1 cellular context compared by ENCODE assay signal in the genomic region with DNA sequence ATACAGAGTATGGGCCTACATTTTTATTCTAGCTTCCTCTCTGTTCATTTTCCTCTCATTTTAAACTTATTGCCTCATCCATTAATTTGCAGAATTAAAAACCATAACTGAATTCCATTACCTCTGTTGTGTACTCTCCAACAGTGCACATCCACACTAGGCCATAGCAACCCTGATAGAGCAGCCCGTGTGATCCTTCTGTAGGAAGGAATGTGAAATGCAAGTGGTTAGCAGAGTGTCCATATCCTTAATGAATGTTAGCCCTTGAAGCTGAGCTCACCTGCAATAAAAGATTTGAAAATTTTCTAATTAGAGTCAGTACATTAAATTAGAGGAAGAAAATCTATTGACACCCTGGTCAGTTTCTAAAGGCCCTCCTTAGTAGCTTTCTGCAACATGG.
TF ChIP-seq lines count a peak whose summit lies in the region.

No MANE protein-coding gene starts in this region.

TF ChIP-seq in GM23338, 12 proteins besides CTCF, POLR2A, EP300 and RAD21 (continued from another document):
- TF ChIP-seq, protein P1, sequence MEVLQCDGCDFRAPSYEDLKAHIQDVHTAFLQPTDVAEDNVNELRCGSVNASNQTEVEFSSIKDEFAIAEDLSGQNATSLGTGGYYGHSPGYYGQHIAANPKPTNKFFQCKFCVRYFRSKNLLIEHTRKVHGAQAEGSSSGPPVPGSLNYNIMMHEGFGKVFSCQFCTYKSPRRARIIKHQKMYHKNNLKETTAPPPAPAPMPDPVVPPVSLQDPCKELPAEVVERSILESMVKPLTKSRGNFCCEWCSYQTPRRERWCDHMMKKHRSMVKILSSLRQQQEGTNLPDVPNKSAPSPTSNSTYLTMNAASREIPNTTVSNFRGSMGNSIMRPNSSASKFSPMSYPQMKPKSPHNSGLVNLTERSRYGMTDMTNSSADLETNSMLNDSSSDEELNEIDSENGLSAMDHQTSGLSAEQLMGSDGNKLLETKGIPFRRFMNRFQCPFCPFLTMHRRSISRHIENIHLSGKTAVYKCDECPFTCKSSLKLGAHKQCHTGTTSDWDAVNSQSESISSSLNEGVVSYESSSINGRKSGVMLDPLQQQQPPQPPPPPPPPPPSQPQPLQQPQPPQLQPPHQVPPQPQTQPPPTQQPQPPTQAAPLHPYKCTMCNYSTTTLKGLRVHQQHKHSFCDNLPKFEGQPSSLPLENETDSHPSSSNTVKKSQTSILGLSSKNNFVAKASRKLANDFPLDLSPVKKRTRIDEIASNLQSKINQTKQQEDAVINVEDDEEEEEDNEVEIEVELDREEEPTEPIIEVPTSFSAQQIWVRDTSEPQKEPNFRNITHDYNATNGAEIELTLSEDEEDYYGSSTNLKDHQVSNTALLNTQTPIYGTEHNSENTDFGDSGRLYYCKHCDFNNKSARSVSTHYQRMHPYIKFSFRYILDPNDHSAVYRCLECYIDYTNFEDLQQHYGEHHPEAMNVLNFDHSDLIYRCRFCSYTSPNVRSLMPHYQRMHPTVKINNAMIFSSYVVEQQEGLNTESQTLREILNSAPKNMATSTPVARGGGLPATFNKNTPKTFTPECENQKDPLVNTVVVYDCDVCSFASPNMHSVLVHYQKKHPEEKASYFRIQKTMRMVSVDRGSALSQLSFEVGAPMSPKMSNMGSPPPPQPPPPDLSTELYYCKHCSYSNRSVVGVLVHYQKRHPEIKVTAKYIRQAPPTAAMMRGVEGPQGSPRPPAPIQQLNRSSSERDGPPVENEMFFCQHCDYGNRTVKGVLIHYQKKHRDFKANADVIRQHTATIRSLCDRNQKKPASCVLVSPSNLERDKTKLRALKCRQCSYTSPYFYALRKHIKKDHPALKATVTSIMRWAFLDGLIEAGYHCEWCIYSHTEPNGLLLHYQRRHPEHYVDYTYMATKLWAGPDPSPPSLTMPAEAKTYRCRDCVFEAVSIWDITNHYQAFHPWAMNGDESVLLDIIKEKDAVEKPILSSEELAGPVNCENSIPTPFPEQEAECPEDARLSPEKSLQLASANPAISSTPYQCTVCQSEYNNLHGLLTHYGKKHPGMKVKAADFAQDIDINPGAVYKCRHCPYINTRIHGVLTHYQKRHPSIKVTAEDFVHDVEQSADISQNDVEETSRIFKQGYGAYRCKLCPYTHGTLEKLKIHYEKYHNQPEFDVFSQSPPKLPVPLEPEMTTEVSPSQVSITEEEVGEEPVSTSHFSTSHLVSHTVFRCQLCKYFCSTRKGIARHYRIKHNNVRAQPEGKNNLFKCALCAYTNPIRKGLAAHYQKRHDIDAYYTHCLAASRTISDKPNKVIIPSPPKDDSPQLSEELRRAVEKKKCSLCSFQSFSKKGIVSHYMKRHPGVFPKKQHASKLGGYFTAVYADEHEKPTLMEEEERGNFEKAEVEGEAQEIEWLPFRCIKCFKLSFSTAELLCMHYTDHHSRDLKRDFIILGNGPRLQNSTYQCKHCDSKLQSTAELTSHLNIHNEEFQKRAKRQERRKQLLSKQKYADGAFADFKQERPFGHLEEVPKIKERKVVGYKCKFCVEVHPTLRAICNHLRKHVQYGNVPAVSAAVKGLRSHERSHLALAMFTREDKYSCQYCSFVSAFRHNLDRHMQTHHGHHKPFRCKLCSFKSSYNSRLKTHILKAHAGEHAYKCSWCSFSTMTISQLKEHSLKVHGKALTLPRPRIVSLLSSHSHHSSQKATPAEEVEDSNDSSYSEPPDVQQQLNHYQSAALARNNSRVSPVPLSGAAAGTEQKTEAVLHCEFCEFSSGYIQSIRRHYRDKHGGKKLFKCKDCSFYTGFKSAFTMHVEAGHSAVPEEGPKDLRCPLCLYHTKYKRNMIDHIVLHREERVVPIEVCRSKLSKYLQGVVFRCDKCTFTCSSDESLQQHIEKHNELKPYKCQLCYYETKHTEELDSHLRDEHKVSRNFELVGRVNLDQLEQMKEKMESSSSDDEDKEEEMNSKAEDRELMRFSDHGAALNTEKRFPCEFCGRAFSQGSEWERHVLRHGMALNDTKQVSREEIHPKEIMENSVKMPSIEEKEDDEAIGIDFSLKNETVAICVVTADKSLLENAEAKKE (CRISPR knock-in tag; IDR thresholded peaks at IDR 0.05), result no peak
- no peak for TF ChIP-seq POLR2AphosphoS5 (IDR thresholded peaks at IDR 0.05; ENCODE audit: low read depth)
- no peak for TF ChIP-seq CREB1 (CRISPR knock-in tag; IDR thresholded peaks at IDR 0.05; ENCODE audit: low read depth)
- TF ChIP-seq, protein P2, sequence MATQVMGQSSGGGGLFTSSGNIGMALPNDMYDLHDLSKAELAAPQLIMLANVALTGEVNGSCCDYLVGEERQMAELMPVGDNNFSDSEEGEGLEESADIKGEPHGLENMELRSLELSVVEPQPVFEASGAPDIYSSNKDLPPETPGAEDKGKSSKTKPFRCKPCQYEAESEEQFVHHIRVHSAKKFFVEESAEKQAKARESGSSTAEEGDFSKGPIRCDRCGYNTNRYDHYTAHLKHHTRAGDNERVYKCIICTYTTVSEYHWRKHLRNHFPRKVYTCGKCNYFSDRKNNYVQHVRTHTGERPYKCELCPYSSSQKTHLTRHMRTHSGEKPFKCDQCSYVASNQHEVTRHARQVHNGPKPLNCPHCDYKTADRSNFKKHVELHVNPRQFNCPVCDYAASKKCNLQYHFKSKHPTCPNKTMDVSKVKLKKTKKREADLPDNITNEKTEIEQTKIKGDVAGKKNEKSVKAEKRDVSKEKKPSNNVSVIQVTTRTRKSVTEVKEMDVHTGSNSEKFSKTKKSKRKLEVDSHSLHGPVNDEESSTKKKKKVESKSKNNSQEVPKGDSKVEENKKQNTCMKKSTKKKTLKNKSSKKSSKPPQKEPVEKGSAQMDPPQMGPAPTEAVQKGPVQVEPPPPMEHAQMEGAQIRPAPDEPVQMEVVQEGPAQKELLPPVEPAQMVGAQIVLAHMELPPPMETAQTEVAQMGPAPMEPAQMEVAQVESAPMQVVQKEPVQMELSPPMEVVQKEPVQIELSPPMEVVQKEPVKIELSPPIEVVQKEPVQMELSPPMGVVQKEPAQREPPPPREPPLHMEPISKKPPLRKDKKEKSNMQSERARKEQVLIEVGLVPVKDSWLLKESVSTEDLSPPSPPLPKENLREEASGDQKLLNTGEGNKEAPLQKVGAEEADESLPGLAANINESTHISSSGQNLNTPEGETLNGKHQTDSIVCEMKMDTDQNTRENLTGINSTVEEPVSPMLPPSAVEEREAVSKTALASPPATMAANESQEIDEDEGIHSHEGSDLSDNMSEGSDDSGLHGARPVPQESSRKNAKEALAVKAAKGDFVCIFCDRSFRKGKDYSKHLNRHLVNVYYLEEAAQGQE (IDR thresholded peaks at IDR 0.05; ENCODE audit: unreplicated experiment), result no peak
- no peak for TF ChIP-seq ZNF331 (CRISPR knock-in tag; IDR thresholded peaks at IDR 0.05; ENCODE audit: low read depth)
- TF ChIP-seq ZNF114 (CRISPR knock-in tag; IDR thresholded peaks at IDR 0.05), result no peak
- no peak for TF ChIP-seq EZH2 (IDR thresholded peaks at IDR 0.05; ENCODE audit: low read depth, unreplicated experiment)
- no peak for TF ChIP-seq JUNB (IDR thresholded peaks at IDR 0.05; ENCODE audit: unreplicated experiment)
- no peak for TF ChIP-seq NANOG (IDR thresholded peaks at IDR 0.05; ENCODE audit: borderline replicate concordance)
- TF ChIP-seq, protein P3, sequence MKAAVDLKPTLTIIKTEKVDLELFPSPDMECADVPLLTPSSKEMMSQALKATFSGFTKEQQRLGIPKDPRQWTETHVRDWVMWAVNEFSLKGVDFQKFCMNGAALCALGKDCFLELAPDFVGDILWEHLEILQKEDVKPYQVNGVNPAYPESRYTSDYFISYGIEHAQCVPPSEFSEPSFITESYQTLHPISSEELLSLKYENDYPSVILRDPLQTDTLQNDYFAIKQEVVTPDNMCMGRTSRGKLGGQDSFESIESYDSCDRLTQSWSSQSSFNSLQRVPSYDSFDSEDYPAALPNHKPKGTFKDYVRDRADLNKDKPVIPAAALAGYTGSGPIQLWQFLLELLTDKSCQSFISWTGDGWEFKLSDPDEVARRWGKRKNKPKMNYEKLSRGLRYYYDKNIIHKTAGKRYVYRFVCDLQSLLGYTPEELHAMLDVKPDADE (IDR thresholded peaks at IDR 0.05), result no peak
